In the genomic region with DNA sequence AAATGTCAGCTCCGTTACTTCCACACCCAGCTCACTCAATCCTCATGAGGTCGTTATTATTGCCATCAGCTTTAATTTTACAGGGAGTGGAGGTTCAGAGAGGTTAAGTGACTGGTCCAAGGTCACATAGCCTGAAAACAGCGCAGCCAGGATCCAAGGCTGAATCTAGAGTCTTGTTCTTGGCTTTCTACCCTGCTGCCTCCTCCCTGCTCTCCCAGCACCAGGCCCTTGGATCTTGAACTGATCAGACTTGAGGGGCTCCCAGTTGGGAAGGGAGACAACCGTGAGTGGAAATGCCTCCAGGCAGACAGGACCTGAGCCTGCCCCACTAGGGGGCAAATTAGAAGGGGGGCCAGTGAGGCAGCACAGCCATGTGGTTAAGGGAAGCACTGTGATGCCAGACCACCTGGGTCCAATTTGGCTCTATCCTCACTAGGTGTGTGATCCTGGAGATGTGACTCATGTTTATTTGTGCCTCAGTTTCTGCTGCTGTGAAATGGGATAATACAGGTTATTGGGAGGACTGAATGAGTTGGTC, we compare ENCODE assay signal across 21 cellular contexts.
"Had no signal": no experiment of that assay in that cellular context is flagged by ENCODE, and none has a peak within 500 bp of the region (broad histone marks: within the 10 kb centered on the region; RNA-seq: fewer than 3 reads in every experiment).

No MANE protein-coding gene starts in this region.

- H3K4me3 ChIP-seq: dorsolateral prefrontal cortex, lower lobe of right lung, neural progenitor cell, prostate gland, skin epidermis, suprapubic skin, transverse colon, upper lobe of right lung, uterus had no signal

- H2AFZ ChIP-seq: neural progenitor cell, parathyroid adenoma had no signal

- ATAC-seq: left ventricle myocardium superior; lower lobe of right lung; right cardiac atrium; stimulated activated naive CD8-positive, alpha-beta T cell treated with anti-CD3 and anti-CD28 coated beads, Interleukin-15, amount 100 ng/mL, for 72 hours; upper lobe of right lung had no signal

- H3K9me3 Mint-ChIP-seq: nephron; neural progenitor cell; stimulated activated naive CD8-positive, alpha-beta T cell treated with anti-CD3 and anti-CD28 coated beads, Interleukin-15, amount 100 ng/mL, for 72 hours had no signal

- H3K36me3 Mint-ChIP-seq: neural progenitor cell had no signal

- H3K36me3 ChIP-seq: lower lobe of right lung, neural progenitor cell, prostate gland, suprapubic skin, transverse colon, upper lobe of right lung, uterus had no signal

- H3K9me3 ChIP-seq: lower lobe of right lung, prostate gland, suprapubic skin, transverse colon, upper lobe of right lung, uterus had no signal

- H3K27me3 ChIP-seq: dorsolateral prefrontal cortex, neural progenitor cell, suprapubic skin, transverse colon, upper lobe of right lung, uterus had no signal

- H3K4me2 ChIP-seq: neural progenitor cell had no signal

- H3K27ac ChIP-seq: dorsolateral prefrontal cortex, lower lobe of right lung, neural progenitor cell, parathyroid adenoma, prostate gland, skin epidermis, suprapubic skin, transverse colon, upper lobe of right lung, uterus had no signal

- H3K4me3 Mint-ChIP-seq: nephron; neural progenitor cell; stimulated activated naive CD8-positive, alpha-beta T cell treated with anti-CD3 and anti-CD28 coated beads, Interleukin-15, amount 100 ng/mL, for 72 hours had no signal

- H3K4me1 ChIP-seq: neural progenitor cell, parathyroid adenoma, prostate gland, uterus had no signal

- H3K79me2 ChIP-seq: parathyroid adenoma had no signal

- H3K4me1 Mint-ChIP-seq: stimulated activated naive CD8-positive, alpha-beta T cell treated with anti-CD3 and anti-CD28 coated beads, Interleukin-15, amount 100 ng/mL, for 72 hours had no signal

- H3K9ac ChIP-seq: neural progenitor cell, parathyroid adenoma had no signal

- DNase-seq: dorsolateral prefrontal cortex; effector CD4-positive, alpha-beta T cell; hypothalamus; left ventricle myocardium superior; lower lobe of right lung; right cardiac atrium; stimulated activated CD4-positive, alpha-beta T cell treated with anti-CD3 and anti-CD28 coated beads, Interleukin-12 subunit alpha, Interleukin-12 subunit beta, amount 100 ng/mL, for 4 hours; stimulated activated CD4-positive, alpha-beta T cell treated with anti-CD3 and anti-CD28 coated beads, Interleukin-1b, Interleukin-23, amount 100 ng/mL, for 48 hours; stimulated activated CD4-positive, alpha-beta T cell treated with anti-CD3 and anti-CD28 coated beads, Interleukin-4, amount 100 ng/mL, for 1 hour; stimulated activated CD8-positive, alpha-beta memory T cell treated with anti-CD3 and anti-CD28 coated beads, Interleukin-4, amount 100 ng/mL, for 48 hours; stimulated activated naive CD4-positive, alpha-beta T cell; stimulated activated naive CD8-positive, alpha-beta T cell treated with anti-CD3 and anti-CD28 coated beads, Interleukin-15, amount 100 ng/mL, for 72 hours; transverse colon; upper lobe of right lung; uterus had no signal

- H3K27ac Mint-ChIP-seq: neural progenitor cell; stimulated activated naive CD8-positive, alpha-beta T cell treated with anti-CD3 and anti-CD28 coated beads, Interleukin-15, amount 100 ng/mL, for 72 hours had no signal
